ENCODE assay signal across 23 cellular contexts in the genomic region with DNA sequence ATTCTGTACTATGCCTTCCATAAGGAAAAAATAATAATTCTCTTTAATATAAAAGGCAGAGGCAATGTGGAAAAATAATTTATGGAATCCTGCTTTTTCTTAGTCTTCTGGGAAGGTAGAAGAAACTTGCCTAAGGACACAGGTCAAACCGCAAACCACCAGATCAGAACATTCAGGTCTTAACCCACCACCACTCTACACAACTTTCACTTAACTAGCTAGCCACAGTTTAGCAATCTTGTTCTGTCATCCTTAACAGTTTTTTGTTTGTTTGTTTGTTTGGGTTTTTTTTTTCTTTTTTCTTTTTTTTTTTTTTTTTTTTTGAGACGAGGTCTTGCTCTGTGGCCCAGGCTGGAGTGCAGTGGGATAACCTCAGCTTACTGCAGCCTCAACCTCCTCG.
DNase-seq lines count a peak whose midpoint lies in the region; ATAC-seq and TF ChIP-seq lines count a peak whose summit lies in the region.
"Had no signal": no experiment of that assay in that cellular context is flagged by ENCODE, and none has a peak within 500 bp of the region (broad histone marks: within the 10 kb centered on the region; RNA-seq: fewer than 3 reads in every experiment).

No MANE protein-coding gene starts in this region.

- H3K36me3 Mint-ChIP-seq in osteocyte (ENCODE audit: unreplicated experiment), result peaks cover 6% of the 10 kb centered on the region

- H3K4me2 ChIP-seq in smooth muscle cell, result no peak overlapping the region
- H3K4me2 ChIP-seq: BLaER1 had no signal

- no peaks in the 10 kb centered on the region for H3K36me3 ChIP-seq in psoas muscle (ENCODE audit: insufficient read depth in 1 of 2, low read depth in 1 of 2)
- no peaks in the 10 kb centered on the region for H3K36me3 ChIP-seq in smooth muscle cell (ENCODE audit: low read depth)
- H3K36me3 ChIP-seq: BE2C, BLaER1 had no signal

- peak; percentile 27 for DNase-seq in choroid plexus epithelial cell (ENCODE audit: low read depth)
- DNase-seq in psoas muscle, result no peak
- DNase-seq in NCI-H187 treated with DMSO at 0.1 percent for 48 hours (lab: John Stamatoyannopoulos, UW), result no peak
- DNase-seq in osteocyte (ENCODE audit: extremely low spot score, unreplicated experiment), result no peak
- DNase-seq in smooth muscle cell (lab: John Stamatoyannopoulos, UW; ENCODE audit: unreplicated experiment), result no peak
- DNase-seq: 8988T; ACHN; BE2C; C1 segment of cervical spinal cord; CD4-positive, alpha-beta memory T cell; CD4-positive, CD25-positive, alpha-beta regulatory T cell; CD8-positive, alpha-beta memory T cell; COR-L47; DMS 273 treated with DMSO at 0.1 percent for 48 hours; DMS153; DMS53; DMS79; DND-41; EL; GDM1 had no signal

- no peaks in the 10 kb centered on the region for H3K27me3 ChIP-seq in psoas muscle (ENCODE audit: insufficient read depth in 3 of 3, low read length in 2 of 3)
- H3K27me3 ChIP-seq in smooth muscle cell (ENCODE audit: low read depth), result no peaks in the 10 kb centered on the region
- H3K27me3 ChIP-seq: BE2C, BLaER1 had no signal

- no peak overlapping the region for H3K27ac Mint-ChIP-seq in osteocyte (ENCODE audit: unreplicated experiment)
- H3K27ac Mint-ChIP-seq: CD8-positive, alpha-beta memory T cell had no signal

- TF ChIP-seq CTCF in choroid plexus epithelial cell (conservative IDR thresholded peaks at IDR 0.05; ENCODE audit: low read depth, low read length) (no peak), psoas muscle (IDR thresholded peaks at IDR 0.05) (no peak), osteocyte (IDR thresholded peaks at IDR 0.05) (no peak), smooth muscle cell (IDR thresholded peaks at IDR 0.05; ENCODE audit: borderline replicate concordance, insufficient read depth, poor library complexity, severe bottlenecking) (no peak)

- H4K20me1 ChIP-seq in smooth muscle cell (ENCODE audit: low read depth), result peaks cover 21% of the 10 kb centered on the region
- H4K20me1 ChIP-seq: BLaER1 had no signal

- WGBS in psoas muscle, 3 donors, result 95 to 100% (median 95%) methylated on average over 3 of the region's 3 CpGs
- 91% methylated on average over 3 of the region's 3 CpGs for WGBS in smooth muscle cell (ENCODE audit: low lambda C conversion rate)

- H3K9me3 ChIP-seq in psoas muscle, result no peaks in the 10 kb centered on the region
- H3K9me3 ChIP-seq in smooth muscle cell (replicated peaks; ENCODE audit: low read depth), result no peaks in the 10 kb centered on the region
- H3K9me3 ChIP-seq: BE2C, BLaER1 had no signal

- no peaks in the 10 kb centered on the region for H3K27me3 Mint-ChIP-seq in osteocyte (ENCODE audit: unreplicated experiment)
- H3K27me3 Mint-ChIP-seq: CD4-positive, alpha-beta memory T cell; CD4-positive, CD25-positive, alpha-beta regulatory T cell; CD8-positive, alpha-beta memory T cell had no signal

- H3K4me1 Mint-ChIP-seq in osteocyte (ENCODE audit: unreplicated experiment), result peaks cover 16% of the 10 kb centered on the region
- H3K4me1 Mint-ChIP-seq: CD14-positive monocyte had no signal

- H3K4me3 ChIP-seq in choroid plexus epithelial cell (ENCODE audit: low read depth, low read length) (no peak overlapping the region), psoas muscle (no peak overlapping the region), smooth muscle cell (no peak overlapping the region)
- H3K4me3 ChIP-seq: BLaER1, GM12878 had no signal

- H3K27ac ChIP-seq in psoas muscle (peak overlapping the region; percentile 10), smooth muscle cell (ENCODE audit: low read depth) (no peak overlapping the region)
- H3K27ac ChIP-seq: BLaER1 had no signal

- H3K4me1 ChIP-seq in psoas muscle, result peaks cover 63% of the 10 kb centered on the region
- no peaks in the 10 kb centered on the region for H3K4me1 ChIP-seq in smooth muscle cell (ENCODE audit: low read depth)

- no peak for ATAC-seq in psoas muscle
- ATAC-seq: GM12878 had no signal

- H3K9me3 Mint-ChIP-seq in osteocyte (ENCODE audit: unreplicated experiment), result no peaks in the 10 kb centered on the region
- H3K9me3 Mint-ChIP-seq: CD14-positive monocyte; CD4-positive, alpha-beta memory T cell; CD4-positive, CD25-positive, alpha-beta regulatory T cell; CD8-positive, alpha-beta memory T cell had no signal

- no peaks in the 10 kb centered on the region for H3F3A ChIP-seq in smooth muscle cell (ENCODE audit: low read depth)

- no peak overlapping the region for H2AFZ ChIP-seq in smooth muscle cell (ENCODE audit: low read depth)

- H3K79me2 ChIP-seq in smooth muscle cell (ENCODE audit: low read depth), result peaks cover 64% of the 10 kb centered on the region

- no peak overlapping the region for H3K9ac ChIP-seq in smooth muscle cell (ENCODE audit: low read depth)
- H3K9ac ChIP-seq: BLaER1 had no signal

- H3K4me3 Mint-ChIP-seq in osteocyte (ENCODE audit: unreplicated experiment), result no peak overlapping the region
- H3K4me3 Mint-ChIP-seq: CD14-positive monocyte; CD4-positive, alpha-beta memory T cell; CD8-positive, alpha-beta memory T cell had no signal

- intact Hi-C loops in psoas muscle (cut with DNase I), result no loop called here
